10 cellular contexts compared by ENCODE assay signal in genomic region chr1:156804572-156805243, GRCh38. TPM values are rescaled to one million over a fixed set of nuclear protein-coding genes. Genes with fewer than 3 reads are reported as not detected.
DNase-seq lines count a peak whose midpoint lies in the region; ATAC-seq and TF ChIP-seq lines count a peak whose summit lies in the region.
"Had no signal": no experiment of that assay in that cellular context is flagged by ENCODE, and none has a peak within 500 bp of the region (broad histone marks: within the 10 kb centered on the region; RNA-seq: fewer than 3 reads in every experiment).

No MANE protein-coding gene starts in this region.

- no peaks in the 10 kb centered on the region for H3K27me3 Mint-ChIP-seq in CD4-positive, CD25-positive, alpha-beta regulatory T cell
- no peaks in the 10 kb centered on the region for H3K27me3 Mint-ChIP-seq in Calu3 (ENCODE audit: unreplicated experiment)

- no peaks in the 10 kb centered on the region for H3K79me2 ChIP-seq in mammary epithelial cell (ENCODE audit: insufficient read depth, low read length)

- no peak overlapping the region for H3K4me3 ChIP-seq in CD4-positive, CD25-positive, alpha-beta regulatory T cell (ENCODE audit: low read depth, low read length)
- H3K4me3 ChIP-seq in lung (no peak overlapping the region), mammary epithelial cell (replicated peaks in 1 of 3; ENCODE audit: insufficient read depth in 1 of 3, low read depth in 2 of 3, low read length in 3 of 3) (no peak overlapping the region)

- CTCF ChIA-PET in mammary epithelial cell (lab: Charles Lee; ENCODE audit: low non-redundant PET): no interaction called here
- CTCF ChIA-PET in Calu3 (lab: Charles Lee): no interaction called here

- intact Hi-C loops in mammary epithelial cell (cut with micrococcal nuclease): no loop called here
- intact Hi-C loops in Calu3 (cut with micrococcal nuclease; ENCODE audit: unreplicated experiment): no loop called here

- H3K27ac ChIP-seq in CD4-positive, CD25-positive, alpha-beta regulatory T cell (ENCODE audit: insufficient read depth, low read length, poor library complexity, severe bottlenecking): no peak overlapping the region
- no peak overlapping the region for H3K27ac ChIP-seq in lung (ENCODE audit: low read depth in 1 of 2, low read length in 1 of 2)
- H3K27ac ChIP-seq in mammary epithelial cell (ENCODE audit: insufficient read depth, low read depth, low read length): no peak overlapping the region

- in situ Hi-C loops in mammary epithelial cell (cut with MboI; ENCODE audit: low sequenced_read_pairs in 2 of 2): no loop called here

- no peaks in the 10 kb centered on the region for H3K9me3 Mint-ChIP-seq in CD4-positive, CD25-positive, alpha-beta regulatory T cell
- H3K9me3 Mint-ChIP-seq in Calu3 (ENCODE audit: low read depth, unreplicated experiment): no peaks in the 10 kb centered on the region

- DNase-seq in CD4-positive, CD25-positive, alpha-beta regulatory T cell: no peak
- DNase-seq in NCI-H1092 (lab: John Stamatoyannopoulos, UW) (peak; percentile 66), UCSD-AML1 (lab: John Stamatoyannopoulos, UW; ENCODE audit: unreplicated experiment) (peak; percentile 54), lung (ENCODE audit: low spot score) (no peak), mammary epithelial cell (no peak), Calu3 (no peak), cerebellar nuclear complex (lab: John Stamatoyannopoulos, UW) (no peak)
- DNase-seq: Karpas-422 had no signal

- no peak overlapping the region for H3K4me2 ChIP-seq in mammary epithelial cell (ENCODE audit: insufficient read depth, low read depth, low read length)

- H3K27ac Mint-ChIP-seq in CD4-positive, CD25-positive, alpha-beta regulatory T cell: peak overlapping the region; percentile 26 to 92 (median 78)
- no peak overlapping the region for H3K27ac Mint-ChIP-seq in Calu3 (ENCODE audit: unreplicated experiment)

- H3K36me3 ChIP-seq in CD4-positive, CD25-positive, alpha-beta regulatory T cell (ENCODE audit: control insufficient read depth, insufficient read depth, low read length): peaks cover 36% of the 10 kb centered on the region
- peaks cover 3 to 24% of the 10 kb centered on the region in 2 donors for H3K36me3 ChIP-seq in lung (ENCODE audit: control insufficient read depth in 2 of 2, insufficient read depth in 2 of 2, low read length in 2 of 2)
- peaks cover 7% of the 10 kb centered on the region for H3K36me3 ChIP-seq in mammary epithelial cell (ENCODE audit: insufficient read depth, low read length)

- no peak overlapping the region for H2AFZ ChIP-seq in mammary epithelial cell (ENCODE audit: low read depth, low read length)

- H3K27me3 ChIP-seq in CD4-positive, CD25-positive, alpha-beta regulatory T cell (ENCODE audit: control insufficient read depth, insufficient read depth, low read length): no peaks in the 10 kb centered on the region
- H3K27me3 ChIP-seq in lung (ENCODE audit: control insufficient read depth, insufficient read depth) (no peaks in the 10 kb centered on the region), mammary epithelial cell (ENCODE audit: insufficient read depth, low read length) (no peaks in the 10 kb centered on the region)

- no peaks in the 10 kb centered on the region for H4K20me1 ChIP-seq in mammary epithelial cell (ENCODE audit: insufficient read depth, low read length)

- no peak for ATAC-seq in CD4-positive, CD25-positive, alpha-beta regulatory T cell (ENCODE audit: low read depth in 2 of 2)
- ATAC-seq in lung (ENCODE audit: insufficient read depth, low FRiP score) (peak; percentile 23), GM18858 (IDR thresholded peaks at IDR 0.05; ENCODE audit: unreplicated experiment) (no peak)

- 58 to 59% methylated on average over 6 of the region's 6 CpGs for WGBS in lung, 2 donors
- WGBS in mammary epithelial cell (ENCODE audit: low coverage, missing lambda C conversion rate): 58% methylated on average over 5 of the region's 6 CpGs

- dilution Hi-C loops in mammary epithelial cell (cut with HindIII; ENCODE audit: low sequenced_read_pairs): loop anchor here (5.0 kb wide), 2 partner anchors 53 to 67 kb away; partner anchors contain the start of gene INSRR

- H3K36me3 Mint-ChIP-seq in CD4-positive, CD25-positive, alpha-beta regulatory T cell: peaks cover 40% of the 10 kb centered on the region
- H3K36me3 Mint-ChIP-seq in Calu3 (ENCODE audit: insufficient read depth, unreplicated experiment): peaks cover 21% of the 10 kb centered on the region

- H3K4me1 ChIP-seq in CD4-positive, CD25-positive, alpha-beta regulatory T cell (ENCODE audit: control insufficient read depth, insufficient read depth, low read length, poor library complexity, severe bottlenecking): peaks cover 15% of the 10 kb centered on the region
- H3K4me1 ChIP-seq in lung (ENCODE audit: control insufficient read depth in 2 of 2, insufficient read depth in 2 of 2, low read length in 2 of 2) (peaks cover 3 to 5% of the 10 kb centered on the region in 2 donors), mammary epithelial cell (ENCODE audit: insufficient read depth, low read length) (no peaks in the 10 kb centered on the region)

- H3K4me3 Mint-ChIP-seq in CD4-positive, CD25-positive, alpha-beta regulatory T cell: no peak overlapping the region
- no peak overlapping the region for H3K4me3 Mint-ChIP-seq in Calu3 (ENCODE audit: low read depth, unreplicated experiment)

- BruUV-seq in mammary epithelial cell (replicated peaks; lab: Mats Ljungman, UMichigan) (no TSS peak), Calu3 (replicated peaks; lab: Mats Ljungman, UMichigan) (no TSS peak)

- no peak overlapping the region for H3K9ac ChIP-seq in mammary epithelial cell (ENCODE audit: insufficient read depth, low read length)

- no peaks in the 10 kb centered on the region for H3K9me3 ChIP-seq in CD4-positive, CD25-positive, alpha-beta regulatory T cell (ENCODE audit: control insufficient read depth in 2 of 2, low read length in 2 of 2)
- H3K9me3 ChIP-seq in lung (ENCODE audit: control insufficient read depth in 2 of 2, insufficient read depth in 1 of 2, low read length in 1 of 2): no peaks in the 10 kb centered on the region
- H3K9me3 ChIP-seq in mammary epithelial cell (replicated peaks; ENCODE audit: insufficient read depth, low read length): no peaks in the 10 kb centered on the region

- no peak for TF ChIP-seq CTCF in lung (IDR thresholded peaks at IDR 0.05; ENCODE audit: control extremely low read depth, extremely low read depth)
- TF ChIP-seq CTCF in mammary epithelial cell (conservative IDR thresholded peaks at IDR 0.05 in 1 of 2, IDR thresholded peaks at IDR 0.05 in 1 of 2; ENCODE audit: extremely low read depth in 1 of 2, insufficient read depth in 1 of 2, low read depth in 1 of 2, low read length in 2 of 2): no peak
- no peak for TF ChIP-seq CTCF in Calu3 (IDR thresholded peaks at IDR 0.05; ENCODE audit: unreplicated experiment)

- H3K4me1 Mint-ChIP-seq in CD4-positive, CD25-positive, alpha-beta regulatory T cell: peaks cover 6 to 49% (median 28%) of the 10 kb centered on the region in 4 donors
- H3K4me1 Mint-ChIP-seq in Calu3 (ENCODE audit: low read depth, unreplicated experiment): no peaks in the 10 kb centered on the region

RNA-seq across cellular contexts. Expression of gene SH2D2A, which starts 11.9 kb away (rescaled TPM):
- 158 TPM for total RNA-seq in CD4-positive, CD25-positive, alpha-beta regulatory T cell
- 10 to 100 TPM; 27.3 to 36.4 (median 31.2) TPM for polyA plus RNA-seq in CD4-positive, CD25-positive, alpha-beta regulatory T cell
- 1 to 10 TPM; 1.6 to 2.4 TPM for total RNA-seq in lung
- 1 to 10 TPM; 1.1 to 3.0 TPM for polyA plus RNA-seq in lung
- 1 to 10 TPM in 1 of 2 donors, not detected in 1; 3.6 TPM for total RNA-seq in mammary epithelial cell
- 1.8 TPM for polyA plus RNA-seq in mammary epithelial cell
- polyA minus RNA-seq in mammary epithelial cell: 2.4 TPM
- 2.9 and 3.1 TPM in 2 replicates for total RNA-seq in Calu3 (2022)
- polyA plus RNA-seq: neural cell had no signal

RNA-seq across cellular contexts. Expression of gene PRCC, which starts 37.4 kb away (rescaled TPM):
- total RNA-seq in CD4-positive, CD25-positive, alpha-beta regulatory T cell: 67.8 TPM
- 10 to 100 TPM; 35.5 to 43.3 (median 36.4) TPM for polyA plus RNA-seq in CD4-positive, CD25-positive, alpha-beta regulatory T cell
- total RNA-seq in lung (10 to 100 TPM; 38.5 to 52.7 TPM), mammary epithelial cell (10 to 100 TPM; 22.2 to 69.7 TPM), Calu3 (2022) (72.8 and 80.4 TPM in 2 replicates)
- polyA plus RNA-seq in lung (10 to 100 TPM; 36.2 to 40.0 TPM), mammary epithelial cell (102 TPM)
- 169 TPM for polyA minus RNA-seq in mammary epithelial cell

RNA-seq across cellular contexts. Expression of gene HDGF, which starts 53.2 kb away (rescaled TPM):
- total RNA-seq in CD4-positive, CD25-positive, alpha-beta regulatory T cell: 87.6 TPM
- 10 to 100 TPM; 26.9 to 50.2 (median 36.7) TPM for polyA plus RNA-seq in CD4-positive, CD25-positive, alpha-beta regulatory T cell
- total RNA-seq in lung: 100 to 1,000 TPM; 184 to 187 TPM
- polyA plus RNA-seq in lung: 100 to 1,000 TPM; 104 to 226 TPM
- total RNA-seq in mammary epithelial cell: 100 to 1,000 TPM; 122 to 332 TPM
- polyA plus RNA-seq in mammary epithelial cell: 159 TPM
- 309 TPM for polyA minus RNA-seq in mammary epithelial cell
- 437 and 470 TPM in 2 replicates for total RNA-seq in Calu3 (2022)

RNA-seq across cellular contexts. Expression of gene INSRR, which starts 54.2 kb away (rescaled TPM):
- total RNA-seq in CD4-positive, CD25-positive, alpha-beta regulatory T cell: 0.07 TPM
- not detected for polyA plus RNA-seq in CD4-positive, CD25-positive, alpha-beta regulatory T cell
- not detected for total RNA-seq in lung
- not detected for polyA plus RNA-seq in lung
- not detected for total RNA-seq in mammary epithelial cell
- polyA plus RNA-seq in mammary epithelial cell: not detected
- not detected for polyA minus RNA-seq in mammary epithelial cell
- not detected in 2 replicates for total RNA-seq in Calu3 (2022)

RNA-seq across cellular contexts. Expression of gene NTRK1, which starts 56.0 kb away (rescaled TPM):
- total RNA-seq in CD4-positive, CD25-positive, alpha-beta regulatory T cell: 0.91 TPM
- under 1 TPM in 3 of 4 donors, not detected in 1; 0.06 to 0.44 (median 0.10) TPM for polyA plus RNA-seq in CD4-positive, CD25-positive, alpha-beta regulatory T cell
- under 1 TPM in 1 of 2 donors, not detected in 1; 0.61 TPM for total RNA-seq in lung
- under 1 TPM; 0.15 to 0.24 TPM for polyA plus RNA-seq in lung
- total RNA-seq in mammary epithelial cell: not detected
- polyA plus RNA-seq in mammary epithelial cell: not detected
- polyA minus RNA-seq in mammary epithelial cell: 2.9 TPM
- not detected in 2 replicates for total RNA-seq in Calu3 (2022)

Comparison
In these comparisons a context has a peak if more than half of its experiments do, and no peak if none do; other contexts are left out.
1. DNase-seq: peak in NCI-H1092 (single experiment) and UCSD-AML1 (single experiment); none in CD4-positive, CD25-positive, alpha-beta regulatory T cell (0 of 3), lung (single experiment), mammary epithelial cell (single experiment), Calu3 (single experiment) and cerebellar nuclear complex (0 of 2).
2. RNA of gene SH2D2A, which starts 11.9 kb away (total RNA-seq): 158 TPM in CD4-positive, CD25-positive, alpha-beta regulatory T cell (single experiment); 3.6 TPM in mammary epithelial cell, 2.9 to 3.1 TPM in Calu3 and 1.6 to 2.4 TPM in lung; every median in the first group is over 10 times any median in the second.